In genomic region chr17:75551276-75551675, GRCh38 we compare ENCODE assay signal across 15 cellular contexts. TPM values are rescaled to one million over a fixed set of nuclear protein-coding genes. Genes with fewer than 3 reads are reported as not detected.
A peak's percentile ranks its signal among the peaks of the same experiment; 100 is the strongest.
DNase-seq lines count a peak whose midpoint lies in the region; ATAC-seq, FAIRE-seq and TF ChIP-seq lines count a peak whose summit lies in the region.
"Had no signal": no experiment of that assay in that cellular context is flagged by ENCODE, and none has a peak within 500 bp of the region (broad histone marks: within the 10 kb centered on the region; RNA-seq: fewer than 3 reads in every experiment).

No MANE protein-coding gene starts in this region.

- peak; percentile 20 for DNase-seq in Caki2 (ENCODE audit: low read depth)
- peak; percentile 70 for DNase-seq in amniotic epithelial cell (ENCODE audit: low read depth)
- DNase-seq in pancreas, result no peak
- no peak for DNase-seq in cerebellar nuclear complex (lab: John Stamatoyannopoulos, UW)
- no peak for DNase-seq in posterior vena cava (ENCODE audit: low spot score)
- DNase-seq: activated CD8-positive, alpha-beta memory T cell treated with anti-CD3 and anti-CD28 coated beads for 24 hours; activated effector memory CD4-positive, alpha-beta T cell treated with anti-CD3 and anti-CD28 coated beads, Interleukin-2, amount 50 U/mL, for 16 hours; COR-L47; dermis blood vessel endothelial cell; NCI-H146; sigmoid colon had no signal

- no peaks in the 10 kb centered on the region for H3K27me3 ChIP-seq in pancreas
- H3K27me3 ChIP-seq: sigmoid colon had no signal

- no peak for TF ChIP-seq CTCF in pancreas (IDR thresholded peaks at IDR 0.05)

- ATAC-seq in pancreas (no peak), GM19324 (IDR thresholded peaks at IDR 0.05; ENCODE audit: low FRiP score, unreplicated experiment) (no peak)
- ATAC-seq: stimulated activated memory B cell treated with anti-CD40 and anti-IgM and Interleukin-4, amounts not matched to agents 10 μg/mL and 1 μg/mL and 100 μg/mL, for 72 hours had no signal

- intact Hi-C loops in pancreas (cut with DNase I), result no loop called here
- intact Hi-C loops in posterior vena cava (cut with DNase I), result no loop called here

- in situ Hi-C loops in Caki2 (cut with HindIII; ENCODE audit: low pct_unique_long_range_greater_than_20kb, low sequenced_read_pairs), result no loop called here

- WGBS in pancreas, 2 donors, result 71 to 75% methylated on average over 7 of the region's 7 CpGs

- no peak for FAIRE-seq in pancreas (lab: Jason Lieb, UNC)

- peaks cover 42 to 47% (median 42%) of the 10 kb centered on the region in 3 donors for H3K4me1 ChIP-seq in pancreas

- peak overlapping the region; percentile 93 to 99 (median 97) for H3K27ac ChIP-seq in pancreas
- H3K27ac ChIP-seq: sigmoid colon, SK-N-MC had no signal

- H3K36me3 ChIP-seq in pancreas, result no peaks in the 10 kb centered on the region
- H3K36me3 ChIP-seq: sigmoid colon had no signal

- no peak overlapping the region for H3K4me3 ChIP-seq in pancreas
- H3K4me3 ChIP-seq: lung, sigmoid colon, SK-N-MC had no signal

- no peaks in the 10 kb centered on the region for H3K9me3 ChIP-seq in pancreas
- H3K9me3 ChIP-seq: sigmoid colon had no signal

RNA-seq across cellular contexts. Expression of gene LLGL2, which starts 25.8 kb away (rescaled TPM):
- total RNA-seq in Caki2 (2014; rRNA removed; shearing (Covaris generic); ENCODE audit: low replicate concordance), result 34.2 and 42.5 TPM in 2 replicates
- 100 to 1,000 TPM in 3 of 6 donors, 10 to 100 TPM in 3; 87.8 to 130 (median 101) TPM for total RNA-seq in pancreas
- 100 to 1,000 TPM; 286 to 296 TPM for polyA plus RNA-seq in pancreas
- 1 to 10 TPM; 6.4 to 6.8 TPM for total RNA-seq in posterior vena cava

RNA-seq across cellular contexts. Expression of gene TSEN54, which starts 34.9 kb away (rescaled TPM):
- total RNA-seq in Caki2 (2014; rRNA removed; shearing (Covaris generic); ENCODE audit: low replicate concordance), result 53.3 and 78.0 TPM in 2 replicates
- total RNA-seq in pancreas (10 to 100 TPM; 14.9 to 20.0 (median 19.1) TPM), posterior vena cava (10 to 100 TPM in 1 of 2 donors, 1 to 10 TPM in 1; 8.8 to 15.2 TPM)
- 100 to 1,000 TPM in 1 of 2 donors, 10 to 100 TPM in 1; 55.1 to 105 TPM for polyA plus RNA-seq in pancreas

RNA-seq across cellular contexts. Expression of gene CASKIN2, which starts 35.9 kb away (rescaled TPM):
- 12.9 and 16.9 TPM in 2 replicates for total RNA-seq in Caki2 (2014; rRNA removed; shearing (Covaris generic); ENCODE audit: low replicate concordance)
- total RNA-seq in pancreas (10 to 100 TPM; 12.2 to 20.7 (median 13.2) TPM), posterior vena cava (10 to 100 TPM; 51.1 to 57.6 TPM)
- polyA plus RNA-seq in pancreas, result 10 to 100 TPM; 12.1 to 14.7 TPM

RNA-seq across cellular contexts. Expression of gene MYO15B, which starts 36.3 kb away (rescaled TPM):
- total RNA-seq in Caki2 (2014; rRNA removed; shearing (Covaris generic); ENCODE audit: low replicate concordance), result 0.34 and 16.6 TPM in 2 replicates
- total RNA-seq in pancreas (10 to 100 TPM; 25.9 to 82.0 (median 38.6) TPM), posterior vena cava (100 to 1,000 TPM in 1 of 2 donors, 10 to 100 TPM in 1; 76.5 to 114 TPM)
- 100 to 1,000 TPM; 307 to 325 TPM for polyA plus RNA-seq in pancreas

Comparison
In these comparisons a context has a peak if more than half of its experiments do, and no peak if none do; other contexts are left out.
1. DNase-seq: peak in Caki2 (single experiment) and amniotic epithelial cell (single experiment); none in pancreas (0 of 6), cerebellar nuclear complex (0 of 2) and posterior vena cava (single experiment).